Comparison of ENCODE assay signal across 26 cellular contexts in the genomic region with DNA sequence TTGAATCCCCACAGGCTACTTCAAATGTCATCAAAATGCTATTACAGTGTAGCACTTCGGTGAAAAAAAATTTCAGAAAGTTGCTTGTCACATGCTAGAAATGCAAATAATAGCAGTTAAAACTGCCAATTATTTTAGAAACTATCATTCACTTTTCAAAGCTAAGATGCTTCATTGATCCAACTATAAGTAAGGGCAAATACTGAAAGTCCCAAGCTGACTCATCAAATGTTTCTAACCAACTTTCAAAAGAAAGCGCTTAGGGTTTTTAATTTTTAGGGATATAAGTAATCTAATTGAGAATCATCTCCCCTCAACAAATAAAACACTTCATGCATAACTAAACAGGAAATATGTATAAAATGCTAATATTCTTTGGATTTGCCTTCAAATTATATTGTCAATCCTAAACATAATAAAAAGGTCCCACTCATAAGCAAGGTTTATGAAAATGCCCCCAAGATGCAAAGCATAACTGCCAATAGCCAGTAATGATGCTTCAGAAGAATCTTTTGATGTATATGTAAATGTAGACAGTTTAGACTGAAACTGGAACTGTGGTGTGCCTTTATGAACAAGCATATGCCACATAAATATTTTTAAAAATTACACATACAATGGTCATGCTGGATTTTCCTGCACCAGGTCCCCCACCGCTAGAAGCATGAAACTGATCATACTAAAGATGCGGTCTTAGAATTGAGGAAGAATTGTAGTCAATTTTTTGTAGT. TPM values are rescaled to one million over a fixed set of nuclear protein-coding genes. Genes with fewer than 3 reads are reported as not detected.
DNase-seq lines count a peak whose midpoint lies in the region; ATAC-seq, FAIRE-seq and TF ChIP-seq lines count a peak whose summit lies in the region.
"Had no signal": no experiment of that assay in that cellular context is flagged by ENCODE, and none has a peak within 500 bp of the region (broad histone marks: within the 10 kb centered on the region; RNA-seq: fewer than 3 reads in every experiment).

No MANE protein-coding gene starts in this region.

- peak; percentile 53 for ATAC-seq in GM21786 (IDR thresholded peaks at IDR 0.05; ENCODE audit: unreplicated experiment)
- peak; percentile 51 for ATAC-seq in HG03565 (IDR thresholded peaks at IDR 0.05; ENCODE audit: unreplicated experiment)
- ATAC-seq in K562 = no peak

- H3K4me1 Mint-ChIP-seq in activated naive CD4-positive, alpha-beta T cell treated with anti-CD3 and anti-CD28 coated beads, Interleukin-2, amount 50 U/mL, for 24 hours = peaks cover 4% of the 10 kb centered on the region
- H3K4me1 Mint-ChIP-seq: CD4-positive, CD25-positive, alpha-beta regulatory T cell; IgD-negative memory B cell had no signal

- no peak for TF ChIP-seq EP300 in K562 (IDR thresholded peaks at IDR 0.05; ENCODE audit: low read length)

- no peak for TF ChIP-seq POLR2A in K562 (conservative IDR thresholded peaks at IDR 0.05)
- no peak for TF ChIP-seq POLR2A in Peyer's patch (IDR thresholded peaks at IDR 0.05)

- no peak overlapping the region for H3K9ac ChIP-seq in K562 (ENCODE audit: insufficient read depth in 1 of 2, low read depth in 2 of 2, low read length in 2 of 2)
- H3K9ac ChIP-seq: GM23248 had no signal

- H3K4me3 Mint-ChIP-seq in activated naive CD4-positive, alpha-beta T cell treated with anti-CD3 and anti-CD28 coated beads, Interleukin-2, amount 50 U/mL, for 24 hours = no peak overlapping the region
- H3K4me3 Mint-ChIP-seq: CD4-positive, CD25-positive, alpha-beta regulatory T cell; IgD-negative memory B cell had no signal

- H3K4me3 ChIP-seq in K562 (no peak overlapping the region), Peyer's patch (no peak overlapping the region)
- H3K4me3 ChIP-seq: GM23248 had no signal

- H3K27ac ChIP-seq in K562 (ENCODE audit: extremely low read depth, low read depth, low read length) = no peak overlapping the region
- H3K27ac ChIP-seq in Peyer's patch = no peak overlapping the region
- H3K27ac ChIP-seq: GM23248, HL-60 had no signal

- no peaks in the 10 kb centered on the region for H3K9me3 ChIP-seq in K562 (replicated peaks; ENCODE audit: control insufficient read depth, insufficient read depth, low read depth, low read length)
- no peaks in the 10 kb centered on the region for H3K9me3 ChIP-seq in Peyer's patch
- H3K9me3 ChIP-seq: BE2C had no signal

- in situ Hi-C loops in K562 (cut with MboI) = loop anchor here (10.0 kb wide), 1 partner anchor 441 kb away; no protein-coding TSS in a partner anchor

- H3K27ac Mint-ChIP-seq in activated naive CD4-positive, alpha-beta T cell treated with anti-CD3 and anti-CD28 coated beads, Interleukin-2, amount 50 U/mL, for 24 hours = peak overlapping the region; percentile 47
- H3K27ac Mint-ChIP-seq: CD4-positive, CD25-positive, alpha-beta regulatory T cell; IgD-negative memory B cell had no signal

- H3K79me2 ChIP-seq in K562 (ENCODE audit: control insufficient read depth, insufficient read depth, low read length) = no peaks in the 10 kb centered on the region

- no peaks in the 10 kb centered on the region for H3K4me1 ChIP-seq in K562 (replicated peaks in 1 of 2; ENCODE audit: control insufficient read depth in 2 of 2, insufficient read depth in 2 of 2, low read length in 2 of 2)
- no peaks in the 10 kb centered on the region for H3K4me1 ChIP-seq in Peyer's patch
- H3K4me1 ChIP-seq: BE2C had no signal

- CTCF ChIA-PET in K562 (lab: Yijun Ruan, JAX; ENCODE audit: low intra/inter-chr PET ratio) = no interaction called here

- no peaks in the 10 kb centered on the region for H3K27me3 Mint-ChIP-seq in activated naive CD4-positive, alpha-beta T cell treated with anti-CD3 and anti-CD28 coated beads, Interleukin-2, amount 50 U/mL, for 24 hours
- H3K27me3 Mint-ChIP-seq: CD4-positive, CD25-positive, alpha-beta regulatory T cell; IgD-negative memory B cell had no signal

- H3K9me1 ChIP-seq in K562 (ENCODE audit: control insufficient read depth, insufficient read depth, low read length) = no peaks in the 10 kb centered on the region

- H3K9me3 Mint-ChIP-seq in activated naive CD4-positive, alpha-beta T cell treated with anti-CD3 and anti-CD28 coated beads, Interleukin-2, amount 50 U/mL, for 24 hours = peaks cover 5% of the 10 kb centered on the region
- H3K9me3 Mint-ChIP-seq: CD4-positive, CD25-positive, alpha-beta regulatory T cell had no signal

- H3K36me3 ChIP-seq in K562 (ENCODE audit: control insufficient read depth, insufficient read depth, low read length) = peaks cover 66% of the 10 kb centered on the region
- H3K36me3 ChIP-seq in Peyer's patch = peaks cover 0 to 71% (median 0%) of the 10 kb centered on the region in 3 donors

- intact Hi-C loops in K562 (cut with micrococcal nuclease) = no loop called here

- H4K20me1 ChIP-seq in K562 (replicated peaks; ENCODE audit: control insufficient read depth, insufficient read depth, low read length) = no peaks in the 10 kb centered on the region

- WGBS in K562 (ENCODE audit: insufficient coverage, low coverage, missing lambda C conversion rate) = 89% methylated on average over 4 of the region's 4 CpGs

- TF ChIP-seq CTCF in K562 (IDR thresholded peaks at IDR 0.05 in 2 of 3, conservative IDR thresholded peaks at IDR 0.05 in 1 of 3; ENCODE audit: insufficient read depth in 2 of 3, low read depth in 1 of 3, low read length in 3 of 3) (no peak), Peyer's patch (IDR thresholded peaks at IDR 0.05) (no peak)

- DNase-seq in activated naive CD4-positive, alpha-beta T cell treated with anti-CD3 and anti-CD28 coated beads, Interleukin-2, amount 50 U/mL, for 16 hours = no peak
- DNase-seq in K562 (ENCODE audit: extremely low read depth in 1 of 4, low spot score in 3 of 4) (no peak), foreskin melanocyte (no peak), Peyer's patch (no peak)
- no peak for DNase-seq in activated effector memory CD4-positive, alpha-beta T cell treated with anti-CD3 and anti-CD28 coated beads, Interleukin-2, amount 50 U/mL, for 16 hours
- DNase-seq: BE2C; CD4-positive, CD25-positive, alpha-beta regulatory T cell; COR-L47; GM23248; HCEC 1CT; NCI-H1105; NCI-H2081 treated with DMSO at 0.1 percent for 48 hours; NCI-H446 treated with DMSO at 0.1 percent for 48 hours; NCI-H748 treated with DMSO at 0.1 percent for 48 hours; NK-92 treated with Interleukin-12 subunit alpha and Interleukin-12 subunit beta, amount 100 ng/mL, for 24 hours; Right ventricle myocardium superior; SW 1271 had no signal

- no peak overlapping the region for H2AFZ ChIP-seq in K562 (ENCODE audit: low read depth, low read length)
- H2AFZ ChIP-seq: GM23248 had no signal

- H3K27me3 ChIP-seq in K562 (ENCODE audit: control insufficient read depth in 2 of 2, insufficient read depth in 2 of 2, low read length in 2 of 2) (no peaks in the 10 kb centered on the region), Peyer's patch (no peaks in the 10 kb centered on the region)
- H3K27me3 ChIP-seq: BE2C had no signal

- no TSS peak for BruUV-seq in K562 (replicated peaks; lab: Mats Ljungman, UMichigan)

- no peak for FAIRE-seq in K562 (lab: Jason Lieb, UNC)
- FAIRE-seq: A204.1, G401.6 had no signal

- POLR2A ChIA-PET in K562 (lab: Yijun Ruan, JAX) = interaction anchor here (1.5 kb wide), 1 partner anchor 45 kb away, joined by 3 read pairs; no protein-coding TSS in a partner anchor

- H3K4me2 ChIP-seq in K562 (ENCODE audit: insufficient read depth, low read length) = no peak overlapping the region

- peaks cover 52% of the 10 kb centered on the region for H3K36me3 Mint-ChIP-seq in activated naive CD4-positive, alpha-beta T cell treated with anti-CD3 and anti-CD28 coated beads, Interleukin-2, amount 50 U/mL, for 24 hours

- no peak for TF ChIP-seq RAD21 in K562 (CRISPR knock-in tag; conservative IDR thresholded peaks at IDR 0.05 in 1 of 2, IDR thresholded peaks at IDR 0.05 in 1 of 2)

RNA-seq across cellular contexts. Expression of a gene that starts 12.2 kb away (rescaled TPM):
- total RNA-seq in K562 (2011; cell fraction: chromatin; rRNA removed; ENCODE audit: low replicate concordance) = not detected in 2 replicates
- total RNA-seq in K562 (2011; cell fraction: nucleolus; rRNA removed) = not detected in 2 replicates
- total RNA-seq in K562 (2011; cell fraction: nucleoplasm; rRNA removed) = not detected in 2 replicates
- total RNA-seq in K562 (2014; rRNA removed) = not detected in 2 replicates
- not detected in 2 replicates for total RNA-seq in K562 (2014; rRNA removed; fragmentation: Illumina TruSeq; extraction: Trizol)
- not detected in 2 replicates for total RNA-seq in K562 (2015; rRNA removed; fragmentation: Illumina TruSeq; extraction: Trizol)
- total RNA-seq in K562 (2021) = not detected in 2 replicates
- not detected in 2 replicates for polyA plus RNA-seq in K562 (2011; rRNA removed)
- not detected in 2 replicates for polyA plus RNA-seq in K562 (2011; cell fraction: cytosol; rRNA removed)
- polyA plus RNA-seq in K562 (2011; cell fraction: nucleus; rRNA removed) = not detected in 2 replicates
- polyA plus RNA-seq in K562 (2012) = not detected in 2 replicates
- polyA plus RNA-seq in K562 (2014; fragmentation: Illumina TruSeq; extraction: Trizol) = not detected in 2 replicates
- polyA plus RNA-seq in K562 (2014; fragmentation: Nextera tagmentation; extraction: Ambion mirVana) = not detected
- not detected in 2 replicates for polyA plus RNA-seq in K562 (2014; rRNA removed)
- not detected in 2 replicates for polyA minus RNA-seq in K562 (2011; rRNA and poly(A)+ RNA removed)
- not detected in 2 replicates for polyA minus RNA-seq in K562 (2011; cell fraction: cytosol; rRNA and poly(A)+ RNA removed)
- polyA minus RNA-seq in K562 (2011; cell fraction: nucleus; rRNA and poly(A)+ RNA removed) = not detected in 2 replicates
- not detected for total RNA-seq in Peyer's patch
- total RNA-seq: CD4-positive, CD25-positive, alpha-beta regulatory T cell; GM23248; HT1080; LHCN-M2; Right ventricle myocardium superior had no signal
- polyA plus RNA-seq: CD4-positive, CD25-positive, alpha-beta regulatory T cell; GM23248; IgD-negative memory B cell had no signal

RNA-seq across cellular contexts. Expression of a gene that starts 18.4 kb away (rescaled TPM):
- not detected in 2 replicates for total RNA-seq in K562 (2011; cell fraction: chromatin; rRNA removed; ENCODE audit: low replicate concordance)
- total RNA-seq in K562 (2011; cell fraction: nucleolus; rRNA removed) = 0.13 TPM in 1 of 2 replicates, not detected in the other
- 0.31 TPM in 1 of 2 replicates, not detected in the other for total RNA-seq in K562 (2011; cell fraction: nucleoplasm; rRNA removed)
- not detected in 2 replicates for total RNA-seq in K562 (2014; rRNA removed)
- not detected in 2 replicates for total RNA-seq in K562 (2014; rRNA removed; fragmentation: Illumina TruSeq; extraction: Trizol)
- total RNA-seq in K562 (2015; rRNA removed; fragmentation: Illumina TruSeq; extraction: Trizol) = not detected in 2 replicates
- not detected in 2 replicates for total RNA-seq in K562 (2021)
- polyA plus RNA-seq in K562 (2011; rRNA removed) = not detected in 2 replicates
- not detected in 2 replicates for polyA plus RNA-seq in K562 (2011; cell fraction: cytosol; rRNA removed)
- 0.04 TPM in 2 replicates for polyA plus RNA-seq in K562 (2011; cell fraction: nucleus; rRNA removed)
- not detected in 2 replicates for polyA plus RNA-seq in K562 (2012)
- polyA plus RNA-seq in K562 (2014; fragmentation: Illumina TruSeq; extraction: Trizol) = not detected in 2 replicates
- not detected for polyA plus RNA-seq in K562 (2014; fragmentation: Nextera tagmentation; extraction: Ambion mirVana)
- polyA plus RNA-seq in K562 (2014; rRNA removed) = 0.04 TPM in 1 of 2 replicates, not detected in the other
- polyA minus RNA-seq in K562 (2011; rRNA and poly(A)+ RNA removed) = not detected in 2 replicates
- polyA minus RNA-seq in K562 (2011; cell fraction: cytosol; rRNA and poly(A)+ RNA removed) = not detected in 2 replicates
- not detected in 2 replicates for polyA minus RNA-seq in K562 (2011; cell fraction: nucleus; rRNA and poly(A)+ RNA removed)
- not detected for total RNA-seq in Peyer's patch
- total RNA-seq: GM23248, HT1080, LHCN-M2, Right ventricle myocardium superior had no signal
- polyA plus RNA-seq: CD4-positive, CD25-positive, alpha-beta regulatory T cell; GM23248; IgD-negative memory B cell had no signal

RNA-seq across cellular contexts. Expression of a gene that starts 59.7 kb away (rescaled TPM):
- 23.2 and 58.4 TPM in 2 replicates for total RNA-seq in K562 (2011; cell fraction: chromatin; rRNA removed; ENCODE audit: low replicate concordance)
- total RNA-seq in K562 (2011; cell fraction: nucleolus; rRNA removed) = 19.3 and 26.2 TPM in 2 replicates
- total RNA-seq in K562 (2011; cell fraction: nucleoplasm; rRNA removed) = 22.3 and 25.3 TPM in 2 replicates
- total RNA-seq in K562 (2014; rRNA removed) = 35.8 and 40.8 TPM in 2 replicates
- total RNA-seq in K562 (2014; rRNA removed; fragmentation: Illumina TruSeq; extraction: Trizol) = 37.2 and 39.7 TPM in 2 replicates
- 39.0 and 41.7 TPM in 2 replicates for total RNA-seq in K562 (2015; rRNA removed; fragmentation: Illumina TruSeq; extraction: Trizol)
- total RNA-seq in K562 (2021) = 33.4 and 38.6 TPM in 2 replicates
- polyA plus RNA-seq in K562 (2011; rRNA removed) = 43.7 and 48.6 TPM in 2 replicates
- polyA plus RNA-seq in K562 (2011; cell fraction: cytosol; rRNA removed) = 16.6 and 24.1 TPM in 2 replicates
- polyA plus RNA-seq in K562 (2011; cell fraction: nucleus; rRNA removed) = 85.3 and 134 TPM in 2 replicates
- 25.3 and 34.9 TPM in 2 replicates for polyA plus RNA-seq in K562 (2012)
- 35.4 and 45.3 TPM in 2 replicates for polyA plus RNA-seq in K562 (2014; fragmentation: Illumina TruSeq; extraction: Trizol)
- 10 to 100 TPM; 17.0 to 25.0 TPM for polyA plus RNA-seq in K562 (2014; fragmentation: Nextera tagmentation; extraction: Ambion mirVana)
- 30.9 and 46.6 TPM in 2 replicates for polyA plus RNA-seq in K562 (2014; rRNA removed)
- polyA minus RNA-seq in K562 (2011; rRNA and poly(A)+ RNA removed) = 54.1 and 70.2 TPM in 2 replicates
- 23.1 and 28.1 TPM in 2 replicates for polyA minus RNA-seq in K562 (2011; cell fraction: cytosol; rRNA and poly(A)+ RNA removed)
- 21.0 and 36.7 TPM in 2 replicates for polyA minus RNA-seq in K562 (2011; cell fraction: nucleus; rRNA and poly(A)+ RNA removed)
- total RNA-seq in Peyer's patch = 10 to 100 TPM; 19.1 to 26.4 (median 22.9) TPM

RNA-seq across cellular contexts. Expression of a gene that starts 60.0 kb away (rescaled TPM):
- total RNA-seq in K562 (2011; cell fraction: chromatin; rRNA removed; ENCODE audit: low replicate concordance) = 15.3 and 26.6 TPM in 2 replicates
- total RNA-seq in K562 (2011; cell fraction: nucleolus; rRNA removed) = 9.3 and 11.4 TPM in 2 replicates
- total RNA-seq in K562 (2011; cell fraction: nucleoplasm; rRNA removed) = 12.2 and 21.4 TPM in 2 replicates
- total RNA-seq in K562 (2014; rRNA removed) (8.9 and 12.9 TPM in 2 replicates), K562 (2014; rRNA removed; fragmentation: Illumina TruSeq; extraction: Trizol) (24.2 and 24.9 TPM in 2 replicates), K562 (2015; rRNA removed; fragmentation: Illumina TruSeq; extraction: Trizol) (26.4 and 28.9 TPM in 2 replicates), K562 (2021) (18.6 and 19.7 TPM in 2 replicates), Peyer's patch (10 to 100 TPM in 3 of 4 donors, 1 to 10 TPM in 1; 3.3 to 15.6 (median 11.2) TPM)
- polyA plus RNA-seq in K562 (2011; rRNA removed) (44.7 and 46.9 TPM in 2 replicates), K562 (2014; fragmentation: Illumina TruSeq; extraction: Trizol) (37.7 and 47.6 TPM in 2 replicates), K562 (2014; fragmentation: Nextera tagmentation; extraction: Ambion mirVana) (10 to 100 TPM; 26.5 to 34.4 TPM), K562 (2014; rRNA removed) (27.2 and 28.4 TPM in 2 replicates)
- polyA plus RNA-seq in K562 (2011; cell fraction: cytosol; rRNA removed) = 13.3 and 22.9 TPM in 2 replicates
- polyA plus RNA-seq in K562 (2011; cell fraction: nucleus; rRNA removed) = 25.4 and 43.5 TPM in 2 replicates
- 23.3 and 27.1 TPM in 2 replicates for polyA plus RNA-seq in K562 (2012)
- polyA minus RNA-seq in K562 (2011; rRNA and poly(A)+ RNA removed) = 20.4 and 22.9 TPM in 2 replicates
- 5.2 and 8.6 TPM in 2 replicates for polyA minus RNA-seq in K562 (2011; cell fraction: cytosol; rRNA and poly(A)+ RNA removed)
- polyA minus RNA-seq in K562 (2011; cell fraction: nucleus; rRNA and poly(A)+ RNA removed) = 6.7 and 15.1 TPM in 2 replicates
